Comparison of ENCODE assay signal across 8 cellular contexts in the genomic region with DNA sequence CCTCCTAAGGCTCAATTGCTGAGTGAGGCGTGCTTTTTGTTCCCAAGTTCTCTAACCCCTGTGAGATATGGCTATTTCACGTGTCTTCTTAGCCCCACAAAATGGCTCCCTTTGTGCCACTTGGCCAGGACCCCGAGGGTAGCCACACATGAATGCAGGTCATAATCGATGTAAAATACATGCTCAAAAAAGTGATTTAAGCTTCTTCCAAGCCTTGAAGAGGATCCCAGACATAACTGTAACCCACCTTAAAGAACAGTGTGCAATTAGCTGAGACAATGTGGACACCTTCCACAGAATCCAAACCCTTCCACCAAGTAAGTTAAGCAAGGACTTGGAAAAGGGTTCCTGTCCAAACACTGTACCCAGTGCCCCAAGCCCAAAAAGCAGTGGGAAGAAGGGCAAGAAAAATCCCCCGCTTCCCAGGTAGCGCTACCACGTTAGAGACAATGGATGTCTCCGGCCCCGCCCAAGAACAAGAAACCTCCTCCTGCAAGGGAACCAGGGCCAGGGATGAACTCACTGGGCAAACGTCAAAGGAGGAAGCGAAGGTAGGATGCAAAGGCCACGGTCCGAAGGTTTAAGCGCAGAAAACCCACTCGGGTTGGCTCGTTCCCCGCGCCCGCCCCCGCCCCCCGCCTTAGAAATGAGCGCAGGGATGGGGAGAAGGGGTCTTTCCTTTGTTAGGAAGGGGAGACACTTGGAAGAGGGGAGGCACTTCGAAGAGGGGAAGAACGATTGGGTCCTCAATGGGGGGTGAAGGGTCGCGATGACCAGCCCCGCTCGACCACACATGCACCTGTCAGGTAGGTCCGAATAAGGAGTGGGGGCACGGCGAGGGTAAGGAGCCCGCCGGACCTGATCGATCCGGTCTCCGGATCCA.
A peak's percentile ranks its signal among the peaks of the same experiment; 100 is the strongest.
DNase-seq lines count a peak whose midpoint lies in the region; ATAC-seq lines count a peak whose summit lies in the region.

No MANE protein-coding gene starts in this region.

- peak overlapping the region; percentile 3 to 93 (median 86) for H3K27ac ChIP-seq in skin epidermis

- peaks cover 33% of the 10 kb centered on the region for H3K4me1 Mint-ChIP-seq in activated naive CD4-positive, alpha-beta T cell treated with anti-CD3 and anti-CD28 coated beads, Interleukin-2, amount 50 U/mL, for 24 hours

- peaks cover 12% of the 10 kb centered on the region for H3K4me1 ChIP-seq in iPS-15b (ENCODE audit: control insufficient read depth, insufficient read depth, low read length)

- peak overlapping the region; percentile 53 for H3K27ac Mint-ChIP-seq in activated naive CD4-positive, alpha-beta T cell treated with anti-CD3 and anti-CD28 coated beads, Interleukin-2, amount 50 U/mL, for 24 hours

- peaks cover 2% of the 10 kb centered on the region for H3K36me3 Mint-ChIP-seq in activated naive CD4-positive, alpha-beta T cell treated with anti-CD3 and anti-CD28 coated beads, Interleukin-2, amount 50 U/mL, for 24 hours

- peak overlapping the region; percentile 93 for H3K4me3 Mint-ChIP-seq in activated naive CD4-positive, alpha-beta T cell treated with anti-CD3 and anti-CD28 coated beads, Interleukin-2, amount 50 U/mL, for 24 hours

- peak overlapping the region; percentile 88 for H3K4me3 ChIP-seq in iPS-15b (ENCODE audit: low read depth, low read length)
- peak overlapping the region; percentile 63 to 96 (median 89) for H3K4me3 ChIP-seq in skin epidermis

- no peaks in the 10 kb centered on the region for H3K27me3 ChIP-seq in iPS-15b (ENCODE audit: control insufficient read depth, insufficient read depth, low read length)

- H3K9me3 Mint-ChIP-seq in activated naive CD4-positive, alpha-beta T cell treated with anti-CD3 and anti-CD28 coated beads, Interleukin-2, amount 50 U/mL, for 24 hours = no peaks in the 10 kb centered on the region

- peak; percentile 14 for ATAC-seq in HG03045 (IDR thresholded peaks at IDR 0.05; ENCODE audit: unreplicated experiment)
- no peak for ATAC-seq in GM18909 (IDR thresholded peaks at IDR 0.05; ENCODE audit: poor library complexity, unreplicated experiment)
- ATAC-seq in HG03378 (IDR thresholded peaks at IDR 0.05; ENCODE audit: unreplicated experiment) = no peak

- H3K27me3 Mint-ChIP-seq in activated naive CD4-positive, alpha-beta T cell treated with anti-CD3 and anti-CD28 coated beads, Interleukin-2, amount 50 U/mL, for 24 hours = no peaks in the 10 kb centered on the region

- no peaks in the 10 kb centered on the region for H3K9me3 ChIP-seq in iPS-15b (ENCODE audit: control insufficient read depth, insufficient read depth, low read length)

- peak overlapping the region; percentile 89 for H3K9ac ChIP-seq in iPS-15b (ENCODE audit: low read depth, low read length)

- DNase-seq in DMS79 treated with DMSO at 0.1 percent for 48 hours (lab: John Stamatoyannopoulos, UW) = peak; percentile 36
- peak; percentile 61 for DNase-seq in NOMO-1 treated with DMSO at 0.1 percent for 48 hours (lab: John Stamatoyannopoulos, UW; ENCODE audit: unreplicated experiment)

- peaks cover 3% of the 10 kb centered on the region for H3K36me3 ChIP-seq in iPS-15b (ENCODE audit: control insufficient read depth, insufficient read depth, low read length)
